In genomic region chr6:87791029-87791428, GRCh38 we compare ENCODE assay signal across 22 cellular contexts.
"Had no signal": no experiment of that assay in that cellular context is flagged by ENCODE, and none has a peak within 500 bp of the region (broad histone marks: within the 10 kb centered on the region; RNA-seq: fewer than 3 reads in every experiment).

No MANE protein-coding gene starts in this region.

- H3K4me1 ChIP-seq: breast epithelium, pancreas had no signal

- H3K27me3 Mint-ChIP-seq: memory B cell had no signal

- H3K4me3 Mint-ChIP-seq: activated naive CD4-positive, alpha-beta T cell treated with anti-CD3 and anti-CD28 coated beads, Interleukin-2, amount 50 U/mL, for 24 hours; memory B cell; naive thymus-derived CD4-positive, alpha-beta T cell; stimulated activated naive CD8-positive, alpha-beta T cell treated with anti-CD3 and anti-CD28 coated beads, Interleukin-15, Interleukin-2, amounts not matched to agents 100 ng/mL and 50 ng/mL, for 24 hours had no signal

- H3K36me3 Mint-ChIP-seq: activated naive CD4-positive, alpha-beta T cell treated with anti-CD3 and anti-CD28 coated beads, Interleukin-2, amount 50 U/mL, for 24 hours; memory B cell; naive thymus-derived CD4-positive, alpha-beta T cell had no signal

- H3K4me3 ChIP-seq: adrenal gland, breast epithelium, esophagus squamous epithelium, left ventricle myocardium inferior, pancreas, suprapubic skin had no signal

- H3K27me3 ChIP-seq: adrenal gland, breast epithelium, esophagus squamous epithelium, pancreas, suprapubic skin had no signal

- H3K36me3 ChIP-seq: adrenal gland, breast epithelium, esophagus squamous epithelium, left ventricle myocardium inferior, pancreas, suprapubic skin, WERI-Rb-1 had no signal

- DNase-seq: activated CD4-positive, alpha-beta T cell treated with anti-CD3 and anti-CD28 coated beads for 1 hour; activated CD4-positive, alpha-beta T cell treated with anti-CD3 and anti-CD28 coated beads, Interleukin-2, amount 50 U/mL, for 4 hours; activated gamma-delta T cell; adrenal gland; cortex of kidney; effector CD4-positive, alpha-beta T cell; esophagus squamous epithelium; hypothalamus; kidney; left ventricle myocardium inferior; naive thymus-derived CD4-positive, alpha-beta T cell; pancreas; stimulated activated CD4-positive, alpha-beta T cell treated with anti-CD3 and anti-CD28 coated beads, Interleukin-2, amount 100 ng/mL, for 24 hours; SW 1271; T-helper 2 cell; trophoblast cell; WERI-Rb-1 had no signal

- H3K4me1 Mint-ChIP-seq: activated naive CD4-positive, alpha-beta T cell treated with anti-CD3 and anti-CD28 coated beads, Interleukin-2, amount 50 U/mL, for 24 hours had no signal

- H3K27ac Mint-ChIP-seq: activated naive CD4-positive, alpha-beta T cell treated with anti-CD3 and anti-CD28 coated beads, Interleukin-2, amount 50 U/mL, for 24 hours; memory B cell; naive thymus-derived CD4-positive, alpha-beta T cell; stimulated activated naive CD8-positive, alpha-beta T cell treated with anti-CD3 and anti-CD28 coated beads, Interleukin-15, Interleukin-2, amounts not matched to agents 100 ng/mL and 50 ng/mL, for 24 hours had no signal

- ATAC-seq: naive thymus-derived CD4-positive, alpha-beta T cell; pancreas had no signal

- H3K9me3 ChIP-seq: adrenal gland, breast epithelium, esophagus squamous epithelium, left ventricle myocardium inferior, pancreas, suprapubic skin had no signal

- H3K27ac ChIP-seq: adrenal gland, breast epithelium, esophagus squamous epithelium, left ventricle myocardium inferior, pancreas, suprapubic skin, WERI-Rb-1 had no signal

- H3K9me3 Mint-ChIP-seq: activated naive CD4-positive, alpha-beta T cell treated with anti-CD3 and anti-CD28 coated beads, Interleukin-2, amount 50 U/mL, for 24 hours; memory B cell; naive thymus-derived CD4-positive, alpha-beta T cell; stimulated activated naive CD8-positive, alpha-beta T cell treated with anti-CD3 and anti-CD28 coated beads, Interleukin-15, Interleukin-2, amounts not matched to agents 100 ng/mL and 50 ng/mL, for 24 hours had no signal
